Comparison of ENCODE assay signal across 16 cellular contexts in genomic region chr1:232622981-232623380, GRCh38. TPM values are rescaled to one million over a fixed set of nuclear protein-coding genes. Genes with fewer than 3 reads are reported as not detected.
DNase-seq lines count a peak whose midpoint lies in the region; ATAC-seq and TF ChIP-seq lines count a peak whose summit lies in the region.
"Had no signal": no experiment of that assay in that cellular context is flagged by ENCODE, and none has a peak within 500 bp of the region (broad histone marks: within the 10 kb centered on the region; RNA-seq: fewer than 3 reads in every experiment).

No MANE protein-coding gene starts in this region.

- H3K4me3 ChIP-seq in duodenal mucosa (ENCODE audit: low read depth in 1 of 2, low read length in 2 of 2) (peak overlapping the region; percentile 10 to 24), mesenchymal stem cell (ENCODE audit: insufficient read depth in 1 of 2, low read depth in 1 of 2, low read length in 2 of 2) (no peak overlapping the region), coronary artery (no peak overlapping the region)
- H3K4me3 ChIP-seq: BLaER1, gastroesophageal sphincter had no signal

- no peak overlapping the region for H2BK5ac ChIP-seq in mesenchymal stem cell (ENCODE audit: low read depth, low read length, poor library complexity, severe bottlenecking)

- H2AK5ac ChIP-seq in mesenchymal stem cell (ENCODE audit: low read length, severe bottlenecking) = no peak overlapping the region

- H2BK12ac ChIP-seq in mesenchymal stem cell (ENCODE audit: low read length in 2 of 2) = peak overlapping the region in 1 of 2 experiments; percentile 37

- H2AFZ ChIP-seq in mesenchymal stem cell (ENCODE audit: low read depth, low read length) = no peak overlapping the region

- no peaks in the 10 kb centered on the region for H3K36me3 ChIP-seq in duodenal mucosa (ENCODE audit: control insufficient read depth in 1 of 2, insufficient read depth in 2 of 2, low read length in 2 of 2)
- H3K36me3 ChIP-seq in mesenchymal stem cell (ENCODE audit: control insufficient read depth in 1 of 2, insufficient read depth in 2 of 2, low read depth in 1 of 2, low read length in 2 of 2) = no peaks in the 10 kb centered on the region
- H3K36me3 ChIP-seq: BLaER1, gastroesophageal sphincter had no signal

- no peak overlapping the region for H4K91ac ChIP-seq in mesenchymal stem cell (ENCODE audit: low read length)

- DNase-seq in DMS 273 treated with DMSO at 0.1 percent for 48 hours (lab: John Stamatoyannopoulos, UW) (peak; percentile 12), HuH-7 (ENCODE audit: low spot score) (peak; percentile 40), mesenchymal stem cell (peak; percentile 12), cerebellar nuclear complex (lab: John Stamatoyannopoulos, UW) (no peak), coronary artery (ENCODE audit: low spot score) (no peak)
- DNase-seq: activated CD8-positive, alpha-beta memory T cell treated with anti-CD3 and anti-CD28 coated beads, Interleukin-2, amount 50 U/mL, for 48 hours; activated naive CD4-positive, alpha-beta T cell treated with anti-CD3 and anti-CD28 coated beads, Interleukin-2, amount 10 ng/mL, durations not matched to agents 7 days and 5 days; EL; kidney glomerular epithelial cell; naive thymus-derived CD4-positive, alpha-beta T cell; stimulated activated CD4-positive, alpha-beta T cell treated with anti-CD3 and anti-CD28 coated beads, Interleukin-2, amount 100 ng/mL, for 48 hours had no signal

- H3K23ac ChIP-seq in mesenchymal stem cell (ENCODE audit: low read length in 2 of 2) = no peak overlapping the region

- peak overlapping the region; percentile 41 for H3K27ac ChIP-seq in duodenal mucosa (ENCODE audit: low read depth, low read length)
- no peak overlapping the region for H3K27ac ChIP-seq in mesenchymal stem cell (ENCODE audit: low read length, poor library complexity, severe bottlenecking)
- peak overlapping the region in 1 of 2 donors; percentile 38 for H3K27ac ChIP-seq in coronary artery
- H3K27ac ChIP-seq: BLaER1 had no signal

- H3K14ac ChIP-seq in mesenchymal stem cell (ENCODE audit: low read length in 2 of 2) = peak overlapping the region in 1 of 2 experiments; percentile 53

- no peak overlapping the region for H4K8ac ChIP-seq in mesenchymal stem cell (ENCODE audit: low read length)

- H3K18ac ChIP-seq in mesenchymal stem cell (ENCODE audit: low read depth in 1 of 2, low read length in 2 of 2) = peak overlapping the region in 1 of 2 experiments; percentile 18

- H2BK120ac ChIP-seq in mesenchymal stem cell (ENCODE audit: low read depth, low read length) = no peak overlapping the region

- H3K9me3 ChIP-seq in duodenal mucosa (ENCODE audit: control insufficient read depth in 1 of 2, low read length in 2 of 2) = no peaks in the 10 kb centered on the region
- H3K9me3 ChIP-seq in mesenchymal stem cell (ENCODE audit: control insufficient read depth, low read length) = no peaks in the 10 kb centered on the region
- H3K9me3 ChIP-seq: BLaER1, gastroesophageal sphincter had no signal

- no peak overlapping the region for H3K4me2 ChIP-seq in mesenchymal stem cell (ENCODE audit: low read length, poor library complexity, severe bottlenecking)
- H3K4me2 ChIP-seq: BLaER1 had no signal

- H3K4me1 ChIP-seq in duodenal mucosa (ENCODE audit: control insufficient read depth in 1 of 2, insufficient read depth in 2 of 2, low read length in 2 of 2) (peaks cover 45 to 64% of the 10 kb centered on the region in 2 donors), mesenchymal stem cell (ENCODE audit: control insufficient read depth, insufficient read depth, low read depth, low read length) (peaks cover 6% of the 10 kb centered on the region)

- H3K4ac ChIP-seq in mesenchymal stem cell (ENCODE audit: low read depth in 1 of 2, low read length in 2 of 2) = no peak overlapping the region

- ATAC-seq in HG03196 (IDR thresholded peaks at IDR 0.05; ENCODE audit: unreplicated experiment) (no peak), HG02884 (IDR thresholded peaks at IDR 0.05; ENCODE audit: unreplicated experiment) (no peak)
- ATAC-seq: gastroesophageal sphincter; naive thymus-derived CD4-positive, alpha-beta T cell had no signal

- H3K9ac ChIP-seq in duodenal mucosa (ENCODE audit: low read depth in 1 of 2, low read length in 2 of 2) (no peak overlapping the region), mesenchymal stem cell (ENCODE audit: low read length) (no peak overlapping the region)
- H3K9ac ChIP-seq: BLaER1 had no signal

- WGBS in mesenchymal stem cell = 42% methylated on average over 5 of the region's 8 CpGs

- TF ChIP-seq CTCF in coronary artery (IDR thresholded peaks at IDR 0.05) = no peak

- peaks cover 6% of the 10 kb centered on the region for H3K79me1 ChIP-seq in mesenchymal stem cell (replicated peaks; ENCODE audit: low read length, poor library complexity, severe bottlenecking)

- H3K27me3 ChIP-seq in duodenal mucosa (ENCODE audit: control insufficient read depth in 1 of 2, insufficient read depth in 2 of 2, low read length in 2 of 2) = no peaks in the 10 kb centered on the region
- H3K27me3 ChIP-seq in mesenchymal stem cell (ENCODE audit: control insufficient read depth in 1 of 2, insufficient read depth in 1 of 2, low read length in 2 of 2) = peaks cover 0 to 5% of the 10 kb centered on the region in 2 experiments
- H3K27me3 ChIP-seq: gastroesophageal sphincter had no signal

- H2BK15ac ChIP-seq in mesenchymal stem cell (ENCODE audit: low read depth, poor library complexity, severe bottlenecking) = no peak overlapping the region

RNA-seq across cellular contexts. Expression of gene SIPA1L2, which starts 7.0 kb away (rescaled TPM):
- 10.2 TPM for polyA plus RNA-seq in mesenchymal stem cell (2013, experiment 1 of 2)
- polyA plus RNA-seq in mesenchymal stem cell (2013, experiment 2 of 2) = 9.6 TPM

Comparison
In these comparisons a context has a peak if more than half of its experiments do, and no peak if none do; other contexts are left out.
1. DNase-seq: peak in DMS 273 treated with DMSO at 0.1 percent for 48 hours (single experiment), HuH-7 (single experiment) and mesenchymal stem cell (single experiment); none in cerebellar nuclear complex (0 of 2) and coronary artery (single experiment).
2. H3K4me3 ChIP-seq: peak in duodenal mucosa (2 of 2); none in mesenchymal stem cell (0 of 2) and coronary artery (single experiment).